23 cellular contexts compared by ENCODE assay signal in the genomic region with DNA sequence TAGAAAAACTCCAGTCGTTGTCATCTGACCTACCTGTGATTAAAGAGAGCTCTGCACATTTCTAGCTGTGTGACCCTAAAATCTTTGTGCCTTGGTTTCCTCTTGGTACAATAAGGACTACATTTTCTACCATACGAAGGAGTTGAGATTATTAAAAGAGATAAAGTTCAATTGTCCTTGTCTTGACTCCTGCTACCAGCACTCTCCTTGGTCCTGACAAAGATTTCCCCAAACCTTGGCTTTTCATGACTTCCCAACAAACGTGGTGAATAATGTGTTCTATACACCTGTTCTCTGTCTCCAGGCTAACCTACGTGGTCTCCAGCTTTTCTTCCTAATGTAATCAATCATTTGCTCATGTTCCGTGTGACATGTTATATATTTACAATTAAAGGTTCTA.
"Had no signal": no experiment of that assay in that cellular context is flagged by ENCODE, and none has a peak within 500 bp of the region (broad histone marks: within the 10 kb centered on the region; RNA-seq: fewer than 3 reads in every experiment).

No MANE protein-coding gene starts in this region.

- H3K36me3 ChIP-seq: esophagus squamous epithelium, heart right ventricle, lower lobe of right lung, ovary, sigmoid colon, stomach, thyroid gland, vagina had no signal

- H3K4me3 ChIP-seq: esophagus squamous epithelium, heart right ventricle, lower lobe of right lung, ovary, psoas muscle, sigmoid colon, stomach, thyroid gland, vagina had no signal

- H3K9me3 ChIP-seq: esophagus squamous epithelium, heart right ventricle, lower lobe of right lung, ovary, psoas muscle, sigmoid colon, stomach, thyroid gland, vagina had no signal

- H3K36me3 Mint-ChIP-seq: naive thymus-derived CD8-positive, alpha-beta T cell; stimulated activated effector memory CD8-positive, alpha-beta T cell treated with anti-CD3 and anti-CD28 coated beads, Interleukin-12 subunit alpha, Interleukin-12 subunit beta, amount 100 ng/mL, for 72 hours had no signal

- H3K9me3 Mint-ChIP-seq: dendritic cell treated with granulocyte-macrophage colony-stimulating factor and Interleukin-4, amounts not matched to agents 40 ng/mL and 50 ng/mL, for 4 days; nephron progenitor cell; stimulated activated effector memory CD8-positive, alpha-beta T cell treated with anti-CD3 and anti-CD28 coated beads, Interleukin-12 subunit alpha, Interleukin-12 subunit beta, amount 100 ng/mL, for 72 hours had no signal

- H3K4me1 ChIP-seq: psoas muscle had no signal

- H3K27me3 ChIP-seq: ovary, sigmoid colon, thyroid gland, vagina had no signal

- H3K27ac Mint-ChIP-seq: dendritic cell treated with granulocyte-macrophage colony-stimulating factor and Interleukin-4, amounts not matched to agents 40 ng/mL and 50 ng/mL, for 4 days; nephron progenitor cell; stimulated activated effector memory CD8-positive, alpha-beta T cell treated with anti-CD3 and anti-CD28 coated beads, Interleukin-12 subunit alpha, Interleukin-12 subunit beta, amount 100 ng/mL, for 72 hours had no signal

- DNase-seq: effector memory CD4-positive, alpha-beta T cell; esophagus squamous epithelium; foreskin melanocyte; glutamatergic neuron; heart right ventricle; left ventricle myocardium superior; lower lobe of right lung; naive thymus-derived CD8-positive, alpha-beta T cell; nephron progenitor cell; occipital lobe; ovary; psoas muscle; right cardiac atrium; sigmoid colon; stimulated activated CD4-positive, alpha-beta T cell treated with anti-CD3 and anti-CD28 coated beads, Interleukin-2, amount 100 ng/mL, for 24 hours; stimulated activated CD4-positive, alpha-beta T cell treated with anti-CD3 and anti-CD28 coated beads, Interleukin-4, amount 100 ng/mL, for 24 hours; stimulated activated naive CD4-positive, alpha-beta T cell treated with Interleukin-2 at 50 U/mL for 16 hours; stomach; thyroid gland; trophoblast cell had no signal

- H3K27ac ChIP-seq: esophagus squamous epithelium, heart right ventricle, lower lobe of right lung, ovary, psoas muscle, sigmoid colon, stomach, vagina had no signal

- H3K4me3 Mint-ChIP-seq: dendritic cell treated with granulocyte-macrophage colony-stimulating factor and Interleukin-4, amounts not matched to agents 40 ng/mL and 50 ng/mL, for 4 days; naive thymus-derived CD8-positive, alpha-beta T cell; nephron progenitor cell; stimulated activated effector memory CD8-positive, alpha-beta T cell treated with anti-CD3 and anti-CD28 coated beads, Interleukin-12 subunit alpha, Interleukin-12 subunit beta, amount 100 ng/mL, for 72 hours had no signal

- ATAC-seq: naive thymus-derived CD8-positive, alpha-beta T cell; stimulated activated effector memory CD8-positive, alpha-beta T cell treated with anti-CD3 and anti-CD28 coated beads, Interleukin-12 subunit alpha, Interleukin-12 subunit beta, amount 100 ng/mL, for 72 hours had no signal

- H3K4me1 Mint-ChIP-seq: naive thymus-derived CD8-positive, alpha-beta T cell; stimulated activated effector memory CD8-positive, alpha-beta T cell treated with anti-CD3 and anti-CD28 coated beads, Interleukin-12 subunit alpha, Interleukin-12 subunit beta, amount 100 ng/mL, for 72 hours had no signal
